In the genomic region with DNA sequence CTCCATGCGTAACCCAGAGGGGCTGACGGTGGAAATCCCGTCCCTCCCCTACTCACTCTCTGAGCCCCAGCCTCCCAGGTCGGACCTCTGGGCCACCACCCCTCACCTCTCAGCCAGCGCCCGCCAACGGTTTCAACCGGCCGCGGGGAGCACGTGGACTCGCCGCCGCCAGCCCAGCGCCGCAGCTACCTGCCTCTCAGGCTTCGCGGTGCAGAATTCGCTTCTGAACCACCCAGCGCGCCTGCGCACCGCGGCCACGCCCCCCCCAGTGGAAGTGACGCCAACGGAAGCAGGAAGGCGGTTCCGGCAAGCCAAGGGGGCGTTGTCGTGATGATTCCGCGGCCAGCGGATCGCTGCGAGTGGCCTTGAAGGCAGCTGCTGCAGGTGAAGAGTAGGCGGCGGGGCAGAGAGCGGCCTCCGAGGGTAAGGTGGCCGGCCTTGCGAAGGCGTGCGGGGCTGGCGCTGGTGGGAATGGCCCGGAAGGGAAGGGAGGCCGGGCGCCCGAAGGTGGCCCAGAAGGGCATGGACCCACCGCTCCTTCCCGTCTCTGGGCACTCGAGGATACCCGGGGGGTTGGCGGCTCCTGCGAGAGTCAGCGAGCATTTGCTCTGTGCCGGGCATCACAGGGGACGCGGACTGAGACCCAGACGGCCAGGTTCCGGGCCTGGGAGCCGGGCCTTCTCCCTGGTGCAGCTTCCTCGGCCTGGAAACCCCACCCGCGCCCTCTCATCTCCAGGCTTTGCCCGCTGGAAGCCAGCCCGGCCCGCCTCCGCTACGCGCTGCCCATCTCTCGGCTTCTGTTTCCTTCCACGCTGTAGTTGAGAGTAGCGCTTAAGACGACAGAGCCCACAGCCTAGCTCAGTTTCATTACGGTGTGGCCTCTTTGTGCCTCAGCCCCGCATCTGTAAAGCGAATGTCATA, we compare ENCODE assay signal across 8 cellular contexts. TPM values are rescaled to one million over a fixed set of nuclear protein-coding genes. Genes with fewer than 3 reads are reported as not detected.
DNase-seq lines count a peak whose midpoint lies in the region; ATAC-seq, FAIRE-seq and TF ChIP-seq lines count a peak whose summit lies in the region.

A gene with protein sequence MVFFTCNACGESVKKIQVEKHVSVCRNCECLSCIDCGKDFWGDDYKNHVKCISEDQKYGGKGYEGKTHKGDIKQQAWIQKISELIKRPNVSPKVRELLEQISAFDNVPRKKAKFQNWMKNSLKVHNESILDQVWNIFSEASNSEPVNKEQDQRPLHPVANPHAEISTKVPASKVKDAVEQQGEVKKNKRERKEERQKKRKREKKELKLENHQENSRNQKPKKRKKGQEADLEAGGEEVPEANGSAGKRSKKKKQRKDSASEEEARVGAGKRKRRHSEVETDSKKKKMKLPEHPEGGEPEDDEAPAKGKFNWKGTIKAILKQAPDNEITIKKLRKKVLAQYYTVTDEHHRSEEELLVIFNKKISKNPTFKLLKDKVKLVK (minus strand): TSS at position 225 of the 921 bp plus-strand sequence. CDS start 6,412 bp downstream, outside the sequence.
A gene with protein sequence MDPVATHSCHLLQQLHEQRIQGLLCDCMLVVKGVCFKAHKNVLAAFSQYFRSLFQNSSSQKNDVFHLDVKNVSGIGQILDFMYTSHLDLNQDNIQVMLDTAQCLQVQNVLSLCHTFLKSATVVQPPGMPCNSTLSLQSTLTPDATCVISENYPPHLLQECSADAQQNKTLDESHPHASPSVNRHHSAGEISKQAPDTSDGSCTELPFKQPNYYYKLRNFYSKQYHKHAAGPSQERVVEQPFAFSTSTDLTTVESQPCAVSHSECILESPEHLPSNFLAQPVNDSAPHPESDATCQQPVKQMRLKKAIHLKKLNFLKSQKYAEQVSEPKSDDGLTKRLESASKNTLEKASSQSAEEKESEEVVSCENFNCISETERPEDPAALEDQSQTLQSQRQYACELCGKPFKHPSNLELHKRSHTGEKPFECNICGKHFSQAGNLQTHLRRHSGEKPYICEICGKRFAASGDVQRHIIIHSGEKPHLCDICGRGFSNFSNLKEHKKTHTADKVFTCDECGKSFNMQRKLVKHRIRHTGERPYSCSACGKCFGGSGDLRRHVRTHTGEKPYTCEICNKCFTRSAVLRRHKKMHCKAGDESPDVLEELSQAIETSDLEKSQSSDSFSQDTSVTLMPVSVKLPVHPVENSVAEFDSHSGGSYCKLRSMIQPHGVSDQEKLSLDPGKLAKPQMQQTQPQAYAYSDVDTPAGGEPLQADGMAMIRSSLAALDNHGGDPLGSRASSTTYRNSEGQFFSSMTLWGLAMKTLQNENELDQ (plus strand): TSS at position 322 of the 921 bp plus-strand sequence. CDS start 9,695 bp downstream, outside the sequence.

- H3K9me3 ChIP-seq in NT2/D1 (ENCODE audit: insufficient read depth, low read length), result no peaks in the 10 kb centered on the region
- H3K9me3 ChIP-seq in endothelial cell of umbilical vein (replicated peaks; ENCODE audit: control insufficient read depth, insufficient read depth, low read length), result no peaks in the 10 kb centered on the region

- BruUV-seq in Calu3 (replicated peaks; lab: Mats Ljungman, UMichigan) (no TSS peak), endothelial cell of umbilical vein (replicated peaks; lab: Mats Ljungman, UMichigan) (no TSS peak)

- intact Hi-C loops in Calu3 (cut with micrococcal nuclease; ENCODE audit: unreplicated experiment) (no loop called here), endothelial cell of umbilical vein (cut with micrococcal nuclease) (loop anchor here (1.0 to 2.0 kb wide), 3 partner anchors 20 to 45 kb away; no protein-coding TSS in a partner anchor)

- H3K4me3 Mint-ChIP-seq in Calu3 (ENCODE audit: low read depth, unreplicated experiment), result peak within 1 kb of the TSS; percentile 98

- peaks cover 15% of the 10 kb centered on the region for H3K4me1 Mint-ChIP-seq in Calu3 (ENCODE audit: low read depth, unreplicated experiment)

- no peaks in the 10 kb centered on the region for H3K27me3 Mint-ChIP-seq in Calu3 (ENCODE audit: unreplicated experiment)

- H2AFZ ChIP-seq in endothelial cell of umbilical vein (ENCODE audit: low read depth, low read length), result peak within 1 kb of the TSS; percentile 85

- H3K4me2 ChIP-seq in endothelial cell of umbilical vein (ENCODE audit: insufficient read depth, low read length), result peak within 1 kb of the TSS; percentile 67

- H3K36me3 ChIP-seq in NT2/D1 (ENCODE audit: insufficient read depth, insufficient read length, low read length) (peaks cover 33% of the 10 kb centered on the region), endothelial cell of umbilical vein (ENCODE audit: control insufficient read depth in 2 of 2, extremely low read depth in 1 of 2, insufficient read depth in 2 of 2, low read length in 2 of 2) (peaks cover 0 to 2% of the 10 kb centered on the region in 2 experiments)

- peaks cover 27% of the 10 kb centered on the region for H3K36me3 Mint-ChIP-seq in Calu3 (ENCODE audit: insufficient read depth, unreplicated experiment)

- no peaks in the 10 kb centered on the region for H3K9me3 Mint-ChIP-seq in Calu3 (ENCODE audit: low read depth, unreplicated experiment)

- TF ChIP-seq CTCF in Calu3 (IDR thresholded peaks at IDR 0.05; ENCODE audit: unreplicated experiment) (no peak), endothelial cell of umbilical vein (IDR thresholded peaks at IDR 0.05; ENCODE audit: extremely low read depth in 1 of 2, insufficient read depth in 1 of 2, low read depth in 1 of 2, low read length in 2 of 2) (no peak)

- CTCF ChIA-PET in Calu3 (lab: Charles Lee) (no interaction called here), endothelial cell of umbilical vein (lab: Charles Lee) (interaction anchor here (1.1 to 1.4 kb wide), 4 partner anchors 17 to 39 kb away, joined by 3 to 7 read pairs (median 4); no protein-coding TSS in a partner anchor)

- H3K4me3 ChIP-seq in NT2/D1 (ENCODE audit: insufficient read length, low read depth) (peak within 1 kb of the TSS; percentile 96), endothelial cell of umbilical vein (replicated peaks in 1 of 3; ENCODE audit: insufficient read depth in 1 of 3, low read depth in 1 of 3, low read length in 3 of 3) (peak within 1 kb of the TSS; percentile 81 to 94 (median 89))

- no peaks in the 10 kb centered on the region for H3K9me1 ChIP-seq in endothelial cell of umbilical vein (replicated peaks; ENCODE audit: control insufficient read depth, extremely low read depth, insufficient read depth, low read length)

- peaks cover 56% of the 10 kb centered on the region for H3K79me2 ChIP-seq in endothelial cell of umbilical vein (ENCODE audit: control insufficient read depth, insufficient read depth, low read length)

- peak within 1 kb of the TSS; percentile 58 for H3K27ac Mint-ChIP-seq in Calu3 (ENCODE audit: unreplicated experiment)

- peak; percentile 97 for FAIRE-seq in endothelial cell of umbilical vein (lab: Jason Lieb, UNC)

- peak; percentile 78 for TF ChIP-seq POLR2A in endothelial cell of umbilical vein (IDR thresholded peaks at IDR 0.05; ENCODE audit: low read depth, low read length)

- dilution Hi-C loops in endothelial cell of umbilical vein (cut with MboI; ENCODE audit: extremely low pct_ligation_motif_present, low sequenced_read_pairs), result no loop called here

- peaks cover 7% of the 10 kb centered on the region for H3K27me3 ChIP-seq in NT2/D1 (ENCODE audit: insufficient read depth, insufficient read length)
- no peaks in the 10 kb centered on the region for H3K27me3 ChIP-seq in endothelial cell of umbilical vein (ENCODE audit: control insufficient read depth in 2 of 2, insufficient read depth in 2 of 2, low read length in 2 of 2)

- peak; percentile 94 for DNase-seq in Calu3
- peak; percentile 85 for DNase-seq in HT1080 (ENCODE audit: low read depth)
- peak; percentile 82 for DNase-seq in NT2/D1 (ENCODE audit: low read depth, low spot score)
- peak; percentile 99 for DNase-seq in activated CD8-positive, alpha-beta memory T cell treated with anti-CD3 and anti-CD28 coated beads, Interleukin-2, amount 50 U/mL, for 48 hours
- peak; percentile 94 for DNase-seq in endothelial cell of umbilical vein (ENCODE audit: low read depth, low spot score)
- peak; percentile 92 for DNase-seq in midbrain (lab: John Stamatoyannopoulos, UW)
- peak; percentile 91 to 93 for DNase-seq in stimulated activated CD8-positive, alpha-beta memory T cell treated with anti-CD3 and anti-CD28 coated beads, Interleukin-15, amount 100 ng/mL, for 4 hours (ENCODE audit: low read depth in 2 of 2)

- H4K20me1 ChIP-seq in endothelial cell of umbilical vein (replicated peaks; ENCODE audit: control insufficient read depth, extremely low read depth, insufficient read depth, low read length), result no peaks in the 10 kb centered on the region

- H3K9ac ChIP-seq in NT2/D1 (ENCODE audit: insufficient read length, low read depth) (peak within 1 kb of the TSS; percentile 96), endothelial cell of umbilical vein (replicated peaks; ENCODE audit: extremely low read depth, insufficient read depth, low read length) (peak within 1 kb of the TSS; percentile 74)

- ATAC-seq in GM21360 (IDR thresholded peaks at IDR 0.05; ENCODE audit: unreplicated experiment), result peak; percentile 88

- POLR2A ChIA-PET in endothelial cell of umbilical vein (lab: Charles Lee), result no interaction called here

- peak within 1 kb of the TSS; percentile 41 for H3K27ac ChIP-seq in endothelial cell of umbilical vein (ENCODE audit: insufficient read depth, low read depth, low read length)

- peaks cover 8% of the 10 kb centered on the region for H3K4me1 ChIP-seq in NT2/D1 (ENCODE audit: insufficient read depth, insufficient read length)
- H3K4me1 ChIP-seq in endothelial cell of umbilical vein (ENCODE audit: control insufficient read depth, extremely low read depth, insufficient read depth, low read length), result peaks cover 17% of the 10 kb centered on the region

RNA-seq across cellular contexts. Expression of the first gene that starts in this region (rescaled TPM):
- 19.1 and 19.8 TPM in 2 replicates for total RNA-seq in Calu3 (2022)
- total RNA-seq in HT1080 (2014; rRNA removed; shearing (Covaris generic)), result 105 TPM in 2 replicates
- 105 and 119 TPM in 2 replicates for polyA plus RNA-seq in HT1080 (2015; cell fraction: cytosol; rRNA removed)
- 63.8 and 78.8 TPM in 2 replicates for polyA plus RNA-seq in HT1080 (2015; cell fraction: nucleus; rRNA removed)
- 24.6 and 27.9 TPM in 2 replicates for total RNA-seq in endothelial cell of umbilical vein
- 2.5 and 4.2 TPM in 2 replicates for polyA plus RNA-seq in endothelial cell of umbilical vein
- 9.6 and 12.4 TPM in 2 replicates for polyA plus RNA-seq in endothelial cell of umbilical vein (2011; cell fraction: cytosol; rRNA removed)
- 5.1 and 10.1 TPM in 2 replicates for polyA plus RNA-seq in endothelial cell of umbilical vein (2011; cell fraction: nucleus; rRNA removed)
- 24.6 and 46.6 TPM in 2 replicates for polyA plus RNA-seq in endothelial cell of umbilical vein (2012)
- 1.1 and 1.5 TPM in 2 replicates for polyA minus RNA-seq in endothelial cell of umbilical vein
- 6.9 TPM for polyA minus RNA-seq in endothelial cell of umbilical vein (2011; cell fraction: cytosol; rRNA and poly(A)+ RNA removed)
- polyA minus RNA-seq in endothelial cell of umbilical vein (2011; cell fraction: nucleus; rRNA and poly(A)+ RNA removed), result 1.7 TPM in 2 replicates

RNA-seq across cellular contexts. Expression of the second gene that starts in this region (rescaled TPM):
- 3.3 and 5.9 TPM in 2 replicates for total RNA-seq in Calu3 (2022)
- 4.7 and 6.8 TPM in 2 replicates for total RNA-seq in HT1080 (2014; rRNA removed; shearing (Covaris generic))
- 5.2 and 7.3 TPM in 2 replicates for polyA plus RNA-seq in HT1080 (2015; cell fraction: cytosol; rRNA removed)
- polyA plus RNA-seq in HT1080 (2015; cell fraction: nucleus; rRNA removed), result 8.4 and 12.0 TPM in 2 replicates
- total RNA-seq in endothelial cell of umbilical vein, result 4.6 and 5.8 TPM in 2 replicates
- 3.8 TPM in 2 replicates for polyA plus RNA-seq in endothelial cell of umbilical vein
- polyA plus RNA-seq in endothelial cell of umbilical vein (2011; cell fraction: cytosol; rRNA removed), result 2.9 and 3.2 TPM in 2 replicates
- polyA plus RNA-seq in endothelial cell of umbilical vein (2011; cell fraction: nucleus; rRNA removed), result 6.6 and 9.2 TPM in 2 replicates
- polyA plus RNA-seq in endothelial cell of umbilical vein (2012), result 2.8 and 3.0 TPM in 2 replicates
- polyA minus RNA-seq in endothelial cell of umbilical vein, result 8.9 and 9.0 TPM in 2 replicates
- polyA minus RNA-seq in endothelial cell of umbilical vein (2011; cell fraction: cytosol; rRNA and poly(A)+ RNA removed), result 0.51 TPM
- 6.3 and 10.4 TPM in 2 replicates for polyA minus RNA-seq in endothelial cell of umbilical vein (2011; cell fraction: nucleus; rRNA and poly(A)+ RNA removed)

Comparison
In these comparisons a context has a peak if more than half of its experiments do, and no peak if none do; other contexts are left out.
1. Peak in every context shown above with its lines: DNase-seq, ATAC-seq, H3K4me3 ChIP-seq and H3K27ac ChIP-seq.